Comparison of ENCODE assay signal across 1 cellular context in genomic region chr12:53500119-53500775, GRCh38.
TF ChIP-seq lines count a peak whose summit lies in the region.

No MANE protein-coding gene starts in this region.

TF ChIP-seq in HepG2, 621 proteins besides CTCF, POLR2A, EP300 and RAD21 (continued from another document):
- TF ChIP-seq MTF2 (CRISPR knock-in tag; IDR thresholded peaks at IDR 0.05; ENCODE audit: borderline replicate concordance): peak; percentile 12; the same call in 1 of the 2 replicates
- 0 out of 2 replicates have a peak, but pooled peaks have one; percentile 8 for TF ChIP-seq HNF1B (CRISPR knock-in tag; IDR thresholded peaks at IDR 0.05)
- 0 out of 2 replicates have a peak, but pooled peaks have one; percentile 29 for TF ChIP-seq GATA4 (IDR thresholded peaks at IDR 0.05; ENCODE audit: borderline replicate concordance, low read depth)
- TF ChIP-seq, protein P1, sequence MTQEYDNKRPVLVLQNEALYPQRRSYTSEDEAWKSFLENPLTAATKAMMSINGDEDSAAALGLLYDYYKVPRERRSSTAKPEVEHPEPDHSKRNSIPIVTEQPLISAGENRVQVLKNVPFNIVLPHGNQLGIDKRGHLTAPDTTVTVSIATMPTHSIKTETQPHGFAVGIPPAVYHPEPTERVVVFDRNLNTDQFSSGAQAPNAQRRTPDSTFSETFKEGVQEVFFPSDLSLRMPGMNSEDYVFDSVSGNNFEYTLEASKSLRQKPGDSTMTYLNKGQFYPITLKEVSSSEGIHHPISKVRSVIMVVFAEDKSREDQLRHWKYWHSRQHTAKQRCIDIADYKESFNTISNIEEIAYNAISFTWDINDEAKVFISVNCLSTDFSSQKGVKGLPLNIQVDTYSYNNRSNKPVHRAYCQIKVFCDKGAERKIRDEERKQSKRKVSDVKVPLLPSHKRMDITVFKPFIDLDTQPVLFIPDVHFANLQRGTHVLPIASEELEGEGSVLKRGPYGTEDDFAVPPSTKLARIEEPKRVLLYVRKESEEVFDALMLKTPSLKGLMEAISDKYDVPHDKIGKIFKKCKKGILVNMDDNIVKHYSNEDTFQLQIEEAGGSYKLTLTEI (CRISPR knock-in tag; conservative IDR thresholded peaks at IDR 0.05): no peak
- no peak for TF ChIP-seq ZNF563 (CRISPR knock-in tag; IDR thresholded peaks at IDR 0.05)
- no peak for TF ChIP-seq KDM5B (CRISPR knock-in tag; IDR thresholded peaks at IDR 0.05; ENCODE audit: borderline replicate concordance)
- TF ChIP-seq SKI (IDR thresholded peaks at IDR 0.05; ENCODE audit: partially characterized antibody): peak; percentile 12
- TF ChIP-seq PATZ1 (CRISPR knock-in tag; IDR thresholded peaks at IDR 0.05): peak; percentile 7; the same call in 1 of the 2 replicates
- TF ChIP-seq ELK4 (CRISPR knock-in tag; IDR thresholded peaks at IDR 0.05; ENCODE audit: borderline replicate concordance): no peak
- no peak for TF ChIP-seq NCOR1 (IDR thresholded peaks at IDR 0.05; ENCODE audit: borderline replicate concordance, low read length)
- TF ChIP-seq KDM4B (CRISPR knock-in tag; IDR thresholded peaks at IDR 0.05): no peak
- TF ChIP-seq AKAP8 (CRISPR knock-in tag; IDR thresholded peaks at IDR 0.05): no peak
- no peak for TF ChIP-seq YEATS4 (CRISPR knock-in tag; IDR thresholded peaks at IDR 0.05; ENCODE audit: borderline replicate concordance)
